In genomic region chrX:153765138-153766079, GRCh38 we compare ENCODE assay signal across 8 cellular contexts. TPM values are rescaled to one million over a fixed set of nuclear protein-coding genes. Genes with fewer than 3 reads are reported as not detected.
DNase-seq lines count a peak whose midpoint lies in the region; ATAC-seq and TF ChIP-seq lines count a peak whose summit lies in the region.

No MANE protein-coding gene starts in this region.

- H3F3A ChIP-seq in GM23338 (replicated peaks; ENCODE audit: low read depth), result no peaks in the 10 kb centered on the region

- H3K27me3 ChIP-seq in BE2C (no peaks in the 10 kb centered on the region), OCI-LY3 (ENCODE audit: low read depth, low read length) (no peaks in the 10 kb centered on the region), dorsolateral prefrontal cortex (peaks cover 0 to 61% (median 0%) of the 10 kb centered on the region in 45 donors), GM23338 (ENCODE audit: insufficient read depth) (no peaks in the 10 kb centered on the region)

- intact Hi-C loops in dorsolateral prefrontal cortex (cut with DNase I), result loop anchor here (1.0 to 2.0 kb wide), 4 partner anchors 15 to 187 kb away; partner anchors contain the start of genes IDH3G (in 1 of the 2), SRPK3 (in 1 of the 2) and SSR4 (in 1 of the 2)

- no peaks in the 10 kb centered on the region for H3K36me3 ChIP-seq in BE2C
- no peaks in the 10 kb centered on the region for H3K36me3 ChIP-seq in OCI-LY3 (replicated peaks; ENCODE audit: low read depth, low read length)
- H3K36me3 ChIP-seq in GM23338 (ENCODE audit: insufficient read depth), result no peaks in the 10 kb centered on the region

- H3K4me2 ChIP-seq in OCI-LY3 (ENCODE audit: low read length) (peak overlapping the region; percentile 56; the same call in 1 of the 2 replicates), GM23338 (no peak overlapping the region)

- H3K36me3 Mint-ChIP-seq in neural crest cell (ENCODE audit: low read depth) (no peaks in the 10 kb centered on the region), GM23338 (ENCODE audit: low read depth) (no peaks in the 10 kb centered on the region)

- H3K27me3 Mint-ChIP-seq in neural crest cell (ENCODE audit: low read depth) (no peaks in the 10 kb centered on the region), GM23338 (ENCODE audit: insufficient read depth, low read depth, poor library complexity) (peaks cover 6% of the 10 kb centered on the region)

- TF ChIP-seq CTCF in BE2C (IDR thresholded peaks at IDR 0.05; ENCODE audit: low read depth, low read length) (no peak), OCI-LY3 (IDR thresholded peaks at IDR 0.05; ENCODE audit: low read depth, low read length) (no peak), dorsolateral prefrontal cortex (IDR thresholded peaks at IDR 0.05 in 54 of 56, conservative IDR thresholded peaks at IDR 0.05 in 2 of 56; ENCODE audit: low read depth in 1 of 56, partially characterized antibody in 56 of 56) (peak in 7 of 56 donors; percentile 6 to 32 (median 20)), neural crest cell (conservative IDR thresholded peaks at IDR 0.05) (no peak), GM23338 (conservative IDR thresholded peaks at IDR 0.05; ENCODE audit: low read depth in 2 of 2) (no peak)

- H3K27ac Mint-ChIP-seq in neural crest cell (ENCODE audit: unreplicated experiment) (peak overlapping the region; percentile 57), GM23338 (no peak overlapping the region)

- H3K4me3 Mint-ChIP-seq in neural crest cell, result peak overlapping the region; percentile 77
- no peak overlapping the region for H3K4me3 Mint-ChIP-seq in GM23338

- H3K27ac ChIP-seq in OCI-LY3 (ENCODE audit: low read length), result no peak overlapping the region
- H3K27ac ChIP-seq in dorsolateral prefrontal cortex, result peak overlapping the region; percentile 58 to 99 (median 96)
- H3K27ac ChIP-seq in GM23338 (ENCODE audit: low read depth), result no peak overlapping the region

- H3K9me3 Mint-ChIP-seq in neural crest cell (no peaks in the 10 kb centered on the region), GM23338 (no peaks in the 10 kb centered on the region)

- peaks cover 12% of the 10 kb centered on the region for H3K4me1 Mint-ChIP-seq in neural crest cell
- H3K4me1 Mint-ChIP-seq in GM23338, result peaks cover 5% of the 10 kb centered on the region; the same call in 2 of the 3 replicates

- H3K4me1 ChIP-seq in BE2C, result peaks cover 14% of the 10 kb centered on the region
- H3K4me1 ChIP-seq in OCI-LY3 (ENCODE audit: low read length), result peaks cover 13% of the 10 kb centered on the region; the same call in 1 of the 2 replicates
- no peaks in the 10 kb centered on the region for H3K4me1 ChIP-seq in GM23338 (ENCODE audit: insufficient read depth)

- H4K20me1 ChIP-seq in OCI-LY3 (ENCODE audit: insufficient read depth, low read length) (no peaks in the 10 kb centered on the region), GM23338 (replicated peaks; ENCODE audit: insufficient read depth) (no peaks in the 10 kb centered on the region)

- H3K9me2 ChIP-seq in GM23338 (ENCODE audit: insufficient read depth), result no peaks in the 10 kb centered on the region

- peak overlapping the region; percentile 30; the same call in 1 of the 2 replicates for H3K9ac ChIP-seq in OCI-LY3 (ENCODE audit: low read length)

- H3K9me3 ChIP-seq in BE2C (no peaks in the 10 kb centered on the region), OCI-LY3 (ENCODE audit: insufficient read depth, low read length) (no peaks in the 10 kb centered on the region)

- peak overlapping the region; percentile 43 for H3K4me3 ChIP-seq in BE2C (ENCODE audit: low read depth, low read length)
- peak overlapping the region; percentile 46 for H3K4me3 ChIP-seq in OCI-LY3 (ENCODE audit: low read length)
- H3K4me3 ChIP-seq in dorsolateral prefrontal cortex, result peak overlapping the region; percentile 19 to 80 (median 60)
- H3K4me3 ChIP-seq in GM23338, result no peak overlapping the region

- ATAC-seq in GM23338, result no peak
- no peak for ATAC-seq in HG02763 (IDR thresholded peaks at IDR 0.05; ENCODE audit: unreplicated experiment)
- ATAC-seq in HG03565 (IDR thresholded peaks at IDR 0.05; ENCODE audit: unreplicated experiment), result no peak

- H2AFZ ChIP-seq in OCI-LY3 (ENCODE audit: low read depth, low read length), result no peak overlapping the region
- H2AFZ ChIP-seq in GM23338, result no peak overlapping the region

- peak; percentile 60 for DNase-seq in BE2C
- peak; percentile 46 to 97 (median 94) for DNase-seq in dorsolateral prefrontal cortex
- peak; percentile 30 for DNase-seq in neural crest cell (ENCODE audit: low read depth, low spot score)
- no peak for DNase-seq in GM23338 (ENCODE audit: low spot score)
- DNase-seq in SW 1271 (lab: John Stamatoyannopoulos, UW), result no peak

- no peaks in the 10 kb centered on the region for H3K79me2 ChIP-seq in OCI-LY3 (ENCODE audit: low read length)
- no peaks in the 10 kb centered on the region for H3K79me2 ChIP-seq in GM23338 (replicated peaks; ENCODE audit: insufficient read depth)

TF ChIP-seq in GM23338, 12 proteins besides CTCF, POLR2A, EP300 and RAD21 (continues in another document):
- TF ChIP-seq EZH2phosphoT487 (IDR thresholded peaks at IDR 0.05; ENCODE audit: unreplicated experiment), result no peak

RNA-seq across cellular contexts. Expression of gene PLXNB3, which starts 1.4 kb away (rescaled TPM):
- polyA plus RNA-seq in BE2C (2012; ENCODE audit: insufficient read depth, insufficient read length, low read depth), result 136 TPM
- total RNA-seq in dorsolateral prefrontal cortex (100 to 1,000 TPM in 98 of 120 experiments, 10 to 100 TPM in 22; 22.2 to 541 (median 140) TPM), neural crest cell (15.7 and 16.2 TPM in 2 replicates)
- total RNA-seq in GM23338 (2014; rRNA removed; shearing (Covaris generic)), result 3.2 and 4.1 TPM in 2 replicates
- 0.30 and 0.70 TPM in 2 replicates for polyA plus RNA-seq in GM23338 (2016; fragmentation: Nextera tagmentation; extraction: Ambion mirVana)

RNA-seq across cellular contexts. Expression of gene SRPK3, which starts 15.4 kb away (rescaled TPM):
- polyA plus RNA-seq in BE2C (2012; ENCODE audit: insufficient read depth, insufficient read length, low read depth), result 30.3 TPM
- total RNA-seq in dorsolateral prefrontal cortex (10 to 100 TPM in 19 of 120 experiments, 1 to 10 TPM in 101; 1.8 to 14.2 (median 6.3) TPM), neural crest cell (0.14 and 0.30 TPM in 2 replicates)
- 0.23 TPM in 1 of 2 replicates, not detected in the other for total RNA-seq in GM23338 (2014; rRNA removed; shearing (Covaris generic))
- 0.15 and 0.19 TPM in 2 replicates for polyA plus RNA-seq in GM23338 (2016; fragmentation: Nextera tagmentation; extraction: Ambion mirVana)

RNA-seq across cellular contexts. Expression of gene IDH3G, which starts 28.8 kb away (rescaled TPM):
- polyA plus RNA-seq in BE2C (2012; ENCODE audit: insufficient read depth, insufficient read length, low read depth), result 278 TPM
- 10 to 100 TPM; 35.7 to 90.5 (median 70.9) TPM for total RNA-seq in dorsolateral prefrontal cortex
- 50.2 and 52.6 TPM in 2 replicates for total RNA-seq in neural crest cell
- 43.0 and 49.0 TPM in 2 replicates for total RNA-seq in GM23338 (2014; rRNA removed; shearing (Covaris generic))
- polyA plus RNA-seq in GM23338 (2016; fragmentation: Nextera tagmentation; extraction: Ambion mirVana), result 41.4 and 45.5 TPM in 2 replicates

RNA-seq across cellular contexts. Expression of gene SSR4, which starts 29.1 kb away (rescaled TPM):
- 1,099 TPM for polyA plus RNA-seq in BE2C (2012; ENCODE audit: insufficient read depth, insufficient read length, low read depth)
- total RNA-seq in dorsolateral prefrontal cortex, result 100 to 1,000 TPM in 14 of 120 experiments, 10 to 100 TPM in 106; 55.7 to 109 (median 84.8) TPM
- 183 and 187 TPM in 2 replicates for total RNA-seq in neural crest cell
- total RNA-seq in GM23338 (2014; rRNA removed; shearing (Covaris generic)), result 107 and 168 TPM in 2 replicates
- 352 and 404 TPM in 2 replicates for polyA plus RNA-seq in GM23338 (2016; fragmentation: Nextera tagmentation; extraction: Ambion mirVana)

RNA-seq across cellular contexts. Expression of gene ABCD1, which starts 40.8 kb away (rescaled TPM):
- polyA plus RNA-seq in BE2C (2012; ENCODE audit: insufficient read depth, insufficient read length, low read depth), result 8.8 TPM
- total RNA-seq in dorsolateral prefrontal cortex (1 to 10 TPM; 2.4 to 8.3 (median 4.5) TPM), neural crest cell (6.0 and 6.6 TPM in 2 replicates)
- total RNA-seq in GM23338 (2014; rRNA removed; shearing (Covaris generic)), result 4.0 and 8.9 TPM in 2 replicates
- polyA plus RNA-seq in GM23338 (2016; fragmentation: Nextera tagmentation; extraction: Ambion mirVana), result 2.4 and 2.9 TPM in 2 replicates

Comparison
In these comparisons a context has a peak if more than half of its experiments do, and no peak if none do; other contexts are left out.
1. DNase-seq: peak in BE2C (single experiment), dorsolateral prefrontal cortex (10 of 10) and neural crest cell (single experiment); none in GM23338 (single experiment) and SW 1271 (0 of 2).
2. H3K27ac ChIP-seq: peak in dorsolateral prefrontal cortex (59 of 59); none in OCI-LY3 (single experiment) and GM23338 (single experiment).